17 cellular contexts compared by ENCODE assay signal in genomic region chr1:203441811-203442210, GRCh38. TPM values are rescaled to one million over a fixed set of nuclear protein-coding genes. Genes with fewer than 3 reads are reported as not detected.
DNase-seq lines count a peak whose midpoint lies in the region; ATAC-seq and TF ChIP-seq lines count a peak whose summit lies in the region.
"Had no signal": no experiment of that assay in that cellular context is flagged by ENCODE, and none has a peak within 500 bp of the region (broad histone marks: within the 10 kb centered on the region; RNA-seq: fewer than 3 reads in every experiment).

No MANE protein-coding gene starts in this region.

- no peak overlapping the region for H3K4me3 ChIP-seq in right atrium auricular region
- H3K4me3 ChIP-seq in heart right ventricle, result no peak overlapping the region
- no peak overlapping the region for H3K4me3 ChIP-seq in muscle layer of colon (ENCODE audit: low read depth in 1 of 2, low read length in 2 of 2)
- no peak overlapping the region for H3K4me3 ChIP-seq in suprapubic skin
- H3K4me3 ChIP-seq: BLaER1 had no signal

- no peak overlapping the region for H3K4me3 Mint-ChIP-seq in activated naive CD4-positive, alpha-beta T cell treated with anti-CD3 and anti-CD28 coated beads, Interleukin-2, amount 10 ng/mL, durations not matched to agents 7 days and 5 days
- H3K4me3 Mint-ChIP-seq: H9 had no signal

- peaks cover 1% of the 10 kb centered on the region for H3K9me3 Mint-ChIP-seq in activated naive CD4-positive, alpha-beta T cell treated with anti-CD3 and anti-CD28 coated beads, Interleukin-2, amount 10 ng/mL, durations not matched to agents 7 days and 5 days

- peaks cover 0 to 18% of the 10 kb centered on the region in 2 donors for H3K4me1 ChIP-seq in right atrium auricular region
- H3K4me1 ChIP-seq in heart right ventricle, result peaks cover 7 to 31% (median 12%) of the 10 kb centered on the region in 9 donors
- peaks cover 52% of the 10 kb centered on the region for H3K4me1 ChIP-seq in muscle layer of colon (ENCODE audit: insufficient read depth, low read length)
- peaks cover 15% of the 10 kb centered on the region for H3K4me1 ChIP-seq in suprapubic skin
- H3K4me1 ChIP-seq: BLaER1 had no signal

- H3K36me3 Mint-ChIP-seq in activated naive CD4-positive, alpha-beta T cell treated with anti-CD3 and anti-CD28 coated beads, Interleukin-2, amount 10 ng/mL, durations not matched to agents 7 days and 5 days, result no peaks in the 10 kb centered on the region
- H3K36me3 Mint-ChIP-seq: IgD-negative memory B cell had no signal

- no peaks in the 10 kb centered on the region for H3K36me3 ChIP-seq in right atrium auricular region
- H3K36me3 ChIP-seq in heart right ventricle, result no peaks in the 10 kb centered on the region
- no peaks in the 10 kb centered on the region for H3K36me3 ChIP-seq in muscle layer of colon (ENCODE audit: insufficient read depth, low read length)
- no peaks in the 10 kb centered on the region for H3K36me3 ChIP-seq in suprapubic skin
- H3K36me3 ChIP-seq: BLaER1 had no signal

- no peak overlapping the region for H3K27ac Mint-ChIP-seq in activated naive CD4-positive, alpha-beta T cell treated with anti-CD3 and anti-CD28 coated beads, Interleukin-2, amount 10 ng/mL, durations not matched to agents 7 days and 5 days
- H3K27ac Mint-ChIP-seq: H9, IgD-negative memory B cell had no signal

- TF ChIP-seq POLR2A in suprapubic skin (IDR thresholded peaks at IDR 0.05), result no peak

- CTCF ChIA-PET in activated naive CD4-positive, alpha-beta T cell treated with anti-CD3 and anti-CD28 coated beads, Interleukin-2, amount 10 ng/mL, durations not matched to agents 7 days and 5 days (lab: Charles Lee), result interaction anchor here (0.7 to 1.1 kb wide), 3 partner anchors 20 to 388 kb away, joined by 3 read pairs; no protein-coding TSS in a partner anchor

- peaks cover 60% of the 10 kb centered on the region for H3K27me3 Mint-ChIP-seq in activated naive CD4-positive, alpha-beta T cell treated with anti-CD3 and anti-CD28 coated beads, Interleukin-2, amount 10 ng/mL, durations not matched to agents 7 days and 5 days

- ATAC-seq in heart right ventricle (no peak), GM21737 (IDR thresholded peaks at IDR 0.05; ENCODE audit: unreplicated experiment) (no peak)

- peaks cover 0 to 15% of the 10 kb centered on the region in 2 donors for H3K9me3 ChIP-seq in right atrium auricular region
- peaks cover 0 to 16% (median 3%) of the 10 kb centered on the region in 11 donors for H3K9me3 ChIP-seq in heart right ventricle
- peaks cover 9% of the 10 kb centered on the region for H3K9me3 ChIP-seq in muscle layer of colon (ENCODE audit: low read length)
- H3K9me3 ChIP-seq in suprapubic skin, result no peaks in the 10 kb centered on the region
- H3K9me3 ChIP-seq: BLaER1 had no signal

- no peak for TF ChIP-seq EP300 in suprapubic skin (IDR thresholded peaks at IDR 0.05)

- no peak for TF ChIP-seq CTCF in right atrium auricular region (IDR thresholded peaks at IDR 0.05)
- no peak for TF ChIP-seq CTCF in heart right ventricle (IDR thresholded peaks at IDR 0.05)
- no peak for TF ChIP-seq CTCF in suprapubic skin (IDR thresholded peaks at IDR 0.05)
- TF ChIP-seq CTCF in GM20000 (IDR thresholded peaks at IDR 0.05; ENCODE audit: extremely low read depth, missing control alignments), result no peak

- no peak overlapping the region for H3K9ac ChIP-seq in muscle layer of colon (ENCODE audit: low read length)
- H3K9ac ChIP-seq: BLaER1 had no signal

- no peaks in the 10 kb centered on the region for H3K4me1 Mint-ChIP-seq in activated naive CD4-positive, alpha-beta T cell treated with anti-CD3 and anti-CD28 coated beads, Interleukin-2, amount 10 ng/mL, durations not matched to agents 7 days and 5 days
- H3K4me1 Mint-ChIP-seq: IgD-negative memory B cell had no signal

- peak overlapping the region; percentile 37 to 74 for H3K27ac ChIP-seq in right atrium auricular region
- peak overlapping the region in 5 of 10 donors; percentile 28 to 70 (median 56) for H3K27ac ChIP-seq in heart right ventricle
- peak overlapping the region; percentile 52 for H3K27ac ChIP-seq in muscle layer of colon (ENCODE audit: low read depth, low read length)
- peak overlapping the region; percentile 69 for H3K27ac ChIP-seq in suprapubic skin
- H3K27ac ChIP-seq: BLaER1 had no signal

- H3K27me3 ChIP-seq in right atrium auricular region (no peaks in the 10 kb centered on the region), heart right ventricle (no peaks in the 10 kb centered on the region), muscle layer of colon (ENCODE audit: control insufficient read depth in 1 of 2, insufficient read depth in 2 of 2, low read length in 2 of 2) (no peaks in the 10 kb centered on the region), suprapubic skin (no peaks in the 10 kb centered on the region)
- H3K27me3 ChIP-seq: BLaER1 had no signal

- DNase-seq in right atrium auricular region (ENCODE audit: low spot score), result no peak
- DNase-seq in heart right ventricle, result no peak
- DNase-seq in suprapubic skin (ENCODE audit: low spot score in 2 of 2), result no peak
- no peak for DNase-seq in activated naive CD4-positive, alpha-beta T cell treated with anti-CD3 and anti-CD28 coated beads, Interleukin-2, amount 10 ng/mL, durations not matched to agents 7 days and 5 days
- no peak for DNase-seq in hippocampal formation (lab: John Stamatoyannopoulos, UW)
- DNase-seq in GM20000 (ENCODE audit: low spot score), result no peak
- DNase-seq: 8988T, H9, NCI-H1436 treated with DMSO at 0.1 percent for 48 hours, NCI-H2227 treated with DMSO at 0.1 percent for 48 hours, NCI-H526 treated with DMSO at 0.1 percent for 48 hours, PC-3 had no signal

- WGBS in heart right ventricle, 2 donors, result 77 to 85% methylated on average over 9 of the region's 9 CpGs
- WGBS in suprapubic skin, result 93% methylated on average over 9 of the region's 9 CpGs

- intact Hi-C loops in heart right ventricle (cut with DNase I), result loop anchor here (1.0 to 10.0 kb wide), 14 partner anchors 35 to 170 kb away; partner anchors contain the start of gene PRELP (in 1 of the 10)

RNA-seq across cellular contexts. Expression of gene PRELP, which starts 33.8 kb away (rescaled TPM):
- 100 to 1,000 TPM in 1 of 2 donors, 10 to 100 TPM in 1; 54.5 to 243 TPM for total RNA-seq in right atrium auricular region
- total RNA-seq in heart right ventricle, result 10 to 100 TPM in 7 of 10 donors, 1 to 10 TPM in 3; 3.3 to 37.1 (median 14.1) TPM
- 10 to 100 TPM; 15.0 to 15.3 TPM for polyA plus RNA-seq in heart right ventricle
- total RNA-seq in suprapubic skin, result 10 to 100 TPM in 3 of 4 donors, 1 to 10 TPM in 1; 6.4 to 34.7 (median 18.0) TPM
- total RNA-seq: PC-3 had no signal
- polyA plus RNA-seq: IgD-negative memory B cell had no signal

RNA-seq across cellular contexts. Expression of gene OPTC, which starts 52.1 kb away (rescaled TPM):
- total RNA-seq in right atrium auricular region (not detected), heart right ventricle (not detected), suprapubic skin (not detected)
- polyA plus RNA-seq in heart right ventricle, result not detected
- total RNA-seq: HT-29, PC-3 had no signal
- polyA plus RNA-seq: IgD-negative memory B cell had no signal
